Comparison of ENCODE assay signal across 19 cellular contexts in the genomic region with DNA sequence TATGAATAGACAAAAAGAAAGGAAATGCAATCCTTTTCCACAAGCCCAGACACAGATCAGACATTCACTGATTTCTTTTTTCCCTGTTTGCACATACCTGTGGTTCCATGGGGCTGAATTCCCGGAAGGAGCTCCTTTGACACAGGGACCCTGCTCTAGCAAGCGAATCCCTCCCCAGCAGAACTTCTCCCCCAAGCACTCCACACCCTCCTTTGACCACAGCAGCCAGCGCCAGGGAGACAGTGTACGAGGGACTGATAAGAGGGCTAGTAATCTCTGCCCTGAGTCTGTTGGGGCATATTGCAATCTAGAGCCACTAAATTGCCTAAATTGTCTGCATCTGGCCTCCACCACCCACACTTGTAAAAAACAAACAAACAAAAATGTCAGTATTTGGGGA.
"Had no signal": no experiment of that assay in that cellular context is flagged by ENCODE, and none has a peak within 500 bp of the region (broad histone marks: within the 10 kb centered on the region; RNA-seq: fewer than 3 reads in every experiment).

No MANE protein-coding gene starts in this region.

- H3K4me1 ChIP-seq: adrenal gland, body of pancreas, sigmoid colon, suprapubic skin, upper lobe of left lung had no signal

- H3K36me3 ChIP-seq: adrenal gland, sigmoid colon, suprapubic skin, upper lobe of left lung had no signal

- H3K4me3 ChIP-seq: adrenal gland, body of pancreas, sigmoid colon, suprapubic skin, upper lobe of left lung had no signal

- H3K4me3 Mint-ChIP-seq: activated B cell treated with CpG ODN at 0.5 μM for 24 hours; central memory CD8-positive, alpha-beta T cell; natural killer cell treated with Interleukin-12 subunit alpha and Interleukin-12 subunit beta and Interleukin-15 and Interleukin-18, amount 100 ng/mL, for 72 hours had no signal

- H3K9me3 ChIP-seq: adrenal gland, body of pancreas, sigmoid colon had no signal

- H3K4me1 Mint-ChIP-seq: activated B cell treated with CpG ODN at 0.5 μM for 24 hours; central memory CD8-positive, alpha-beta T cell had no signal

- DNase-seq: activated B cell treated with CpG ODN at 0.5 μM for 24 hours; activated CD4-positive, alpha-beta T cell treated with anti-CD3 and anti-CD28 coated beads, Interleukin-2, amount 50 U/mL, for 1 hour; activated naive CD4-positive, alpha-beta T cell treated with anti-CD3 and anti-CD28 coated beads, Interleukin-2, amount 50 U/mL, for 16 hours; activated T-cell treated with anti-CD3 and anti-CD28 coated beads for 4 hours; adrenal gland; body of pancreas; cortex of kidney; effector CD8-positive, alpha-beta T cell; erythroblast; glutamatergic neuron; occipital lobe; sigmoid colon; stimulated activated CD4-positive, alpha-beta T cell treated with anti-CD3 and anti-CD28 coated beads, Interleukin-4, amount 100 ng/mL, for 1 hour; stimulated activated CD8-positive, alpha-beta memory T cell treated with anti-CD3 and anti-CD28 coated beads, Interleukin-4, amount 100 ng/mL, for 48 hours; stimulated activated naive CD8-positive, alpha-beta T cell treated with anti-CD3 and anti-CD28 coated beads, Interleukin-15, Interleukin-2, amounts not matched to agents 100 U/mL and 50 U/mL, for 24 hours; upper lobe of left lung had no signal

- H3K27ac ChIP-seq: adrenal gland, body of pancreas, sigmoid colon, suprapubic skin, upper lobe of left lung had no signal

- H3K27ac Mint-ChIP-seq: activated B cell treated with CpG ODN at 0.5 μM for 24 hours; natural killer cell treated with Interleukin-12 subunit alpha and Interleukin-12 subunit beta and Interleukin-15 and Interleukin-18, amount 100 ng/mL, for 72 hours had no signal

- H3K27me3 ChIP-seq: adrenal gland, body of pancreas, sigmoid colon, upper lobe of left lung had no signal
